Comparison of ENCODE assay signal across 8 cellular contexts in genomic region chr1:89762801-89763648, GRCh38. TPM values are rescaled to one million over a fixed set of nuclear protein-coding genes. Genes with fewer than 3 reads are reported as not detected.
DNase-seq lines count a peak whose midpoint lies in the region; ATAC-seq and TF ChIP-seq lines count a peak whose summit lies in the region.

No MANE protein-coding gene starts in this region.

- TF ChIP-seq POLR2A in right lobe of liver (IDR thresholded peaks at IDR 0.05) = no peak

- WGBS in right lobe of liver (ENCODE audit: insufficient coverage, low coverage, low lambda C conversion rate, missing lambda C conversion rate) = 7% methylated on average over 31 of the region's 46 CpGs

- DNase-seq in AG10803 (ENCODE audit: low read depth) = peak; percentile 77
- peak; percentile 57 for DNase-seq in NCI-H460 (ENCODE audit: extremely low read depth, low read depth)
- peak; percentile 82 for DNase-seq in activated CD4-positive, alpha-beta T cell treated with anti-CD3 and anti-CD28 coated beads, Interleukin-2, amount 50 U/mL, for 24 hours (ENCODE audit: low read depth in 1 of 2, low spot score in 1 of 2)
- peak; percentile 63 to 94 for DNase-seq in dermis microvascular lymphatic vessel endothelial cell (ENCODE audit: low read depth in 2 of 2)
- peak; percentile 82 to 90 (median 89) for DNase-seq in right lobe of liver
- peak; percentile 89 for DNase-seq in stimulated activated CD4-positive, alpha-beta T cell treated with anti-CD3 and anti-CD28 coated beads, Interleukin-4, amount 100 ng/mL, for 1 hour

- H3K36me3 ChIP-seq in right lobe of liver = no peaks in the 10 kb centered on the region

- peak; percentile 89 for TF ChIP-seq CTCF in AG10803 (conservative IDR thresholded peaks at IDR 0.05; ENCODE audit: low read length)
- TF ChIP-seq CTCF in right lobe of liver (IDR thresholded peaks at IDR 0.05) = peak; percentile 92 to 98 (median 98)

- no peaks in the 10 kb centered on the region for H3K9me3 ChIP-seq in right lobe of liver

- H3K27ac ChIP-seq in right lobe of liver = peak overlapping the region in 2 of 3 donors; percentile 17 to 26

- H3K4me1 ChIP-seq in right lobe of liver = peaks cover 0 to 18% (median 0%) of the 10 kb centered on the region in 4 donors

- intact Hi-C loops in right lobe of liver (cut with DNase I) = no loop called here

- H3K27me3 ChIP-seq in right lobe of liver = no peaks in the 10 kb centered on the region

- H3K4me3 ChIP-seq in AG10803 (ENCODE audit: low read length) = peak overlapping the region; percentile 70
- peak overlapping the region; percentile 26 to 46 (median 30) for H3K4me3 ChIP-seq in right lobe of liver

- ATAC-seq in GM18870 (IDR thresholded peaks at IDR 0.05; ENCODE audit: unreplicated experiment) (peak; percentile 79), HG03159 (IDR thresholded peaks at IDR 0.05; ENCODE audit: unreplicated experiment) (peak; percentile 98), right lobe of liver (peak; percentile 98 to 99 (median 99))

RNA-seq across cellular contexts. Expression of gene LRRC8D, which starts 57.8 kb away (rescaled TPM):
- total RNA-seq in NCI-H460 (2014; rRNA removed; shearing (Covaris generic)) = 52.5 and 59.0 TPM in 2 replicates
- polyA plus RNA-seq in NCI-H460 (2014; cell fraction: nucleus; rRNA removed) = 29.4 and 31.7 TPM in 2 replicates
- total RNA-seq in dermis microvascular lymphatic vessel endothelial cell (8.3 and 10.0 TPM in 2 replicates), right lobe of liver (10 to 100 TPM; 11.5 to 22.1 (median 19.3) TPM)

Comparison
In these comparisons a context has a peak if more than half of its experiments do, and no peak if none do; other contexts are left out.
1. Peak in every context shown above with its lines: DNase-seq, ATAC-seq, H3K4me3 ChIP-seq and H3K27ac ChIP-seq.